In genomic region chr1:181726608-181727007, GRCh38 we compare ENCODE assay signal across 26 cellular contexts.
"Had no signal": no experiment of that assay in that cellular context is flagged by ENCODE, and none has a peak within 500 bp of the region (broad histone marks: within the 10 kb centered on the region; RNA-seq: fewer than 3 reads in every experiment).

No MANE protein-coding gene starts in this region.

- H3K4me1 ChIP-seq: body of pancreas, left lung, right atrium auricular region, transverse colon had no signal

- H3K9me3 Mint-ChIP-seq: activated CD4-positive, alpha-beta memory T cell treated with anti-CD3 and anti-CD28 coated beads, Interleukin-2, amount 10 ng/mL, durations not matched to agents 7 days and 5 days; activated naive CD8-positive, alpha-beta T cell treated with anti-CD3 and anti-CD28 coated beads for 36 hours; activated T-helper 17 cell treated with anti-CD3 and anti-CD28 coated beads, Interleukin-2, amount 50 U/mL, for 72 hours; endodermal cell; neural crest cell had no signal

- H3K9me3 ChIP-seq: body of pancreas, left lung, mucosa of descending colon, right atrium auricular region, transverse colon had no signal

- H3K4me3 Mint-ChIP-seq: activated CD4-positive, alpha-beta memory T cell treated with anti-CD3 and anti-CD28 coated beads, Interleukin-2, amount 10 ng/mL, durations not matched to agents 7 days and 5 days; activated naive CD8-positive, alpha-beta T cell treated with anti-CD3 and anti-CD28 coated beads for 36 hours; activated T-helper 17 cell treated with anti-CD3 and anti-CD28 coated beads, Interleukin-2, amount 50 U/mL, for 72 hours; endodermal cell; naive B cell; neural crest cell had no signal

- H3K27me3 Mint-ChIP-seq: activated CD4-positive, alpha-beta memory T cell treated with anti-CD3 and anti-CD28 coated beads, Interleukin-2, amount 10 ng/mL, durations not matched to agents 7 days and 5 days; naive B cell had no signal

- H3K27ac ChIP-seq: body of pancreas, dorsolateral prefrontal cortex, epithelial cell of prostate, left lung, right atrium auricular region, transverse colon had no signal

- H3K36me3 Mint-ChIP-seq: activated naive CD8-positive, alpha-beta T cell treated with anti-CD3 and anti-CD28 coated beads for 36 hours; naive B cell had no signal

- H3K4me1 Mint-ChIP-seq: activated CD4-positive, alpha-beta memory T cell treated with anti-CD3 and anti-CD28 coated beads, Interleukin-2, amount 10 ng/mL, durations not matched to agents 7 days and 5 days; activated naive CD8-positive, alpha-beta T cell treated with anti-CD3 and anti-CD28 coated beads for 36 hours; activated T-helper 17 cell treated with anti-CD3 and anti-CD28 coated beads, Interleukin-2, amount 50 U/mL, for 72 hours; naive B cell had no signal

- H3K27me3 ChIP-seq: body of pancreas, dorsolateral prefrontal cortex, right atrium auricular region, transverse colon had no signal

- DNase-seq: activated CD4-positive, alpha-beta memory T cell treated with anti-CD3 and anti-CD28 coated beads, Interleukin-2, amount 10 ng/mL, durations not matched to agents 7 days and 5 days; activated CD4-positive, alpha-beta T cell treated with anti-CD3 and anti-CD28 coated beads for 48 hours; activated CD4-positive, CD25-positive, alpha-beta regulatory T cell; activated naive CD4-positive, alpha-beta T cell; activated naive CD8-positive, alpha-beta T cell treated with anti-CD3 and anti-CD28 coated beads for 36 hours; activated T-cell treated with anti-CD3 and anti-CD28 coated beads, Interleukin-2, amount 50 U/mL, for 1 hour; amniotic stem cell; body of pancreas; central memory CD4-positive, alpha-beta T cell; dorsolateral prefrontal cortex; endodermal cell; foreskin melanocyte; hypothalamus; left lung; mucosa of descending colon; naive B cell; stimulated activated CD4-positive, alpha-beta T cell treated with anti-CD3 and anti-CD28 coated beads, Interleukin-2, amount 100 ng/mL, for 24 hours; stimulated activated naive CD8-positive, alpha-beta T cell treated with anti-CD3 and anti-CD28 coated beads, Interleukin-15, Interleukin-2, amounts not matched to agents 100 U/mL and 50 U/mL, for 24 hours; substantia nigra; T1000; transverse colon had no signal

- H3K27ac Mint-ChIP-seq: activated CD4-positive, alpha-beta memory T cell treated with anti-CD3 and anti-CD28 coated beads, Interleukin-2, amount 10 ng/mL, durations not matched to agents 7 days and 5 days; activated naive CD8-positive, alpha-beta T cell treated with anti-CD3 and anti-CD28 coated beads for 36 hours; activated T-helper 17 cell treated with anti-CD3 and anti-CD28 coated beads, Interleukin-2, amount 50 U/mL, for 72 hours; endodermal cell; progenitor cell of endocrine pancreas had no signal

- H3K36me3 ChIP-seq: left lung, right atrium auricular region, transverse colon had no signal

- H3K4me3 ChIP-seq: body of pancreas, dorsolateral prefrontal cortex, left lung, mucosa of descending colon, right atrium auricular region, transverse colon had no signal
